Comparison of ENCODE assay signal across 28 cellular contexts in genomic region chr2:85180322-85181092, GRCh38. TPM values are rescaled to one million over a fixed set of nuclear protein-coding genes. Genes with fewer than 3 reads are reported as not detected.
DNase-seq lines count a peak whose midpoint lies in the region; ATAC-seq, FAIRE-seq and TF ChIP-seq lines count a peak whose summit lies in the region.
"Had no signal": no experiment of that assay in that cellular context is flagged by ENCODE, and none has a peak within 500 bp of the region (broad histone marks: within the 10 kb centered on the region; RNA-seq: fewer than 3 reads in every experiment).

No MANE protein-coding gene starts in this region.

- no peak overlapping the region for H2BK120ac ChIP-seq in H9 (ENCODE audit: low read depth, low read length, poor library complexity, severe bottlenecking)

- H3K56ac ChIP-seq in H9 (ENCODE audit: insufficient read length, low read depth, low read length), result no peak overlapping the region

- H2BK20ac ChIP-seq in H9 (ENCODE audit: low read depth, low read length, poor library complexity, severe bottlenecking), result no peak overlapping the region

- peaks cover 27% of the 10 kb centered on the region; the same call in 1 of the 2 replicates for H3K4me1 ChIP-seq in H9 (ENCODE audit: insufficient read depth, low read length)
- H3K4me1 ChIP-seq in endothelial cell of umbilical vein (ENCODE audit: control insufficient read depth, extremely low read depth, insufficient read depth, low read length), result peaks cover 49% of the 10 kb centered on the region
- no peaks in the 10 kb centered on the region for H3K4me1 ChIP-seq in CD8-positive, alpha-beta T cell (ENCODE audit: insufficient read depth, low read length)
- peaks cover 27 to 47% (median 41%) of the 10 kb centered on the region in 4 donors for H3K4me1 ChIP-seq in upper lobe of left lung

- H3K27ac Mint-ChIP-seq in H9 (peak overlapping the region; percentile 59 to 97 (median 91)), osteocyte (ENCODE audit: unreplicated experiment) (peak overlapping the region; percentile 95)
- H3K27ac Mint-ChIP-seq in CD8-positive, alpha-beta T cell, result no peak overlapping the region
- H3K27ac Mint-ChIP-seq: activated naive CD8-positive, alpha-beta T cell treated with anti-CD3 and anti-CD28 coated beads for 36 hours; dendritic cell treated with granulocyte-macrophage colony-stimulating factor and Interleukin-4, amounts not matched to agents 40 ng/mL and 50 ng/mL, for 4 days; naive thymus-derived CD4-positive, alpha-beta T cell had no signal

- no peak overlapping the region for H2BK5ac ChIP-seq in H9 (ENCODE audit: insufficient read length, low read length)

- H3K23ac ChIP-seq in H9 (ENCODE audit: insufficient read length, low read depth, low read length), result no peak overlapping the region

- H3K4me2 ChIP-seq in H9 (ENCODE audit: insufficient read depth, insufficient read length, low read length) (no peak overlapping the region), endothelial cell of umbilical vein (ENCODE audit: insufficient read depth, low read length) (peak overlapping the region; percentile 28)
- H3K4me2 ChIP-seq: hepatocyte had no signal

- FAIRE-seq in endothelial cell of umbilical vein (lab: Jason Lieb, UNC), result peak; percentile 96
- FAIRE-seq: endometrium, TTC549 had no signal

- H3K23me2 ChIP-seq in H9 (ENCODE audit: insufficient read length, low read depth, low read length, poor library complexity, severe bottlenecking), result no peaks in the 10 kb centered on the region

- POLR2A ChIA-PET in endothelial cell of umbilical vein (lab: Charles Lee), result interaction anchor here (0.5 to 0.6 kb wide), 2 partner anchors 61 to 140 kb away, joined by 3 read pairs; no protein-coding TSS in a partner anchor
- POLR2A ChIA-PET in CD8-positive, alpha-beta T cell (lab: Charles Lee), result no interaction called here

- H3K9me1 ChIP-seq in endothelial cell of umbilical vein (replicated peaks; ENCODE audit: control insufficient read depth, extremely low read depth, insufficient read depth, low read length), result no peaks in the 10 kb centered on the region

- H4K8ac ChIP-seq in H9 (replicated peaks; ENCODE audit: insufficient read length, low read depth, low read length), result no peak overlapping the region

- TF ChIP-seq POLR2A in endothelial cell of umbilical vein (IDR thresholded peaks at IDR 0.05; ENCODE audit: low read depth, low read length) (peak; percentile 19), upper lobe of left lung (IDR thresholded peaks at IDR 0.05) (no peak)

- H3K27ac ChIP-seq in H9 (ENCODE audit: insufficient read length, low read depth, low read length) (no peak overlapping the region), SK-N-MC (peak overlapping the region; percentile 98), endothelial cell of umbilical vein (ENCODE audit: insufficient read depth, low read depth, low read length) (no peak overlapping the region), upper lobe of left lung (no peak overlapping the region)
- H3K27ac ChIP-seq in CD8-positive, alpha-beta T cell (ENCODE audit: low read depth, low read length), result no peak overlapping the region
- H3K27ac ChIP-seq: ascending aorta; BLaER1 treated with 17β-estradiol and CSF1 and Interleukin-3, amounts not matched to agents 10 nM and 100 nM; hepatocyte; uterus had no signal

- H3K4me3 Mint-ChIP-seq in H9 (peak overlapping the region in 1 of 2 experiments; percentile 71; a peak in 2 of 5 replicates), osteocyte (ENCODE audit: unreplicated experiment) (no peak overlapping the region)
- H3K4me3 Mint-ChIP-seq in CD8-positive, alpha-beta T cell, result no peak overlapping the region
- H3K4me3 Mint-ChIP-seq: activated naive CD8-positive, alpha-beta T cell treated with anti-CD3 and anti-CD28 coated beads for 36 hours; dendritic cell treated with granulocyte-macrophage colony-stimulating factor and Interleukin-4, amounts not matched to agents 40 ng/mL and 50 ng/mL, for 4 days; naive thymus-derived CD4-positive, alpha-beta T cell had no signal

- CTCF ChIA-PET in endothelial cell of umbilical vein (lab: Charles Lee), result interaction anchor here (0.7 to 3.6 kb wide), 11 partner anchors 10 to 907 kb away, joined by 3 to 21 read pairs (median 5); partner anchors contain the start of gene TCF7L1
- CTCF ChIA-PET in CD8-positive, alpha-beta T cell (lab: Charles Lee), result interaction anchor here (0.6 kb wide), 1 partner anchor 522 kb away, joined by 3 read pairs; no protein-coding TSS in a partner anchor

- TF ChIP-seq CTCF in H9 (conservative IDR thresholded peaks at IDR 0.05) (no peak), endothelial cell of umbilical vein (IDR thresholded peaks at IDR 0.05; ENCODE audit: extremely low read depth in 1 of 2, insufficient read depth in 1 of 2, low read depth in 1 of 2, low read length in 2 of 2) (no peak), osteocyte (IDR thresholded peaks at IDR 0.05) (no peak), upper lobe of left lung (IDR thresholded peaks at IDR 0.05) (no peak)
- TF ChIP-seq CTCF in CD8-positive, alpha-beta T cell (IDR thresholded peaks at IDR 0.05), result no peak

- H4K5ac ChIP-seq in H9 (ENCODE audit: insufficient read length, low read depth, low read length), result no peak overlapping the region

- H3K9me3 Mint-ChIP-seq in H9, result no peaks in the 10 kb centered on the region; a peak in 1 of 5 replicates
- no peaks in the 10 kb centered on the region for H3K9me3 Mint-ChIP-seq in osteocyte (ENCODE audit: unreplicated experiment)
- no peaks in the 10 kb centered on the region for H3K9me3 Mint-ChIP-seq in CD8-positive, alpha-beta T cell
- H3K9me3 Mint-ChIP-seq: activated naive CD8-positive, alpha-beta T cell treated with anti-CD3 and anti-CD28 coated beads for 36 hours; dendritic cell treated with granulocyte-macrophage colony-stimulating factor and Interleukin-4, amounts not matched to agents 40 ng/mL and 50 ng/mL, for 4 days; naive thymus-derived CD4-positive, alpha-beta T cell had no signal

- H3K9ac ChIP-seq in H9 (ENCODE audit: extremely low read depth, insufficient read length, low read length) (no peak overlapping the region), SK-N-MC (ENCODE audit: insufficient read length) (no peak overlapping the region), endothelial cell of umbilical vein (replicated peaks; ENCODE audit: extremely low read depth, insufficient read depth, low read length) (no peak overlapping the region)
- H3K9ac ChIP-seq: BLaER1 treated with 17β-estradiol and CSF1 and Interleukin-3, amounts not matched to agents 10 nM and 100 nM had no signal

- no peaks in the 10 kb centered on the region for H3K36me3 ChIP-seq in SK-N-MC (ENCODE audit: insufficient read depth, low read length)
- no peaks in the 10 kb centered on the region for H3K36me3 ChIP-seq in endothelial cell of umbilical vein (ENCODE audit: control insufficient read depth in 2 of 2, extremely low read depth in 1 of 2, insufficient read depth in 2 of 2, low read length in 2 of 2)
- no peaks in the 10 kb centered on the region for H3K36me3 ChIP-seq in CD8-positive, alpha-beta T cell (ENCODE audit: insufficient read depth, low read length)
- no peaks in the 10 kb centered on the region for H3K36me3 ChIP-seq in upper lobe of left lung
- H3K36me3 ChIP-seq: ascending aorta; BLaER1 treated with 17β-estradiol and CSF1 and Interleukin-3, amounts not matched to agents 10 nM and 100 nM; gastrocnemius medialis; uterus had no signal

- dilution Hi-C loops in endothelial cell of umbilical vein (cut with MboI; ENCODE audit: extremely low pct_ligation_motif_present, low sequenced_read_pairs), result no loop called here

- no peaks in the 10 kb centered on the region for H3K27me3 ChIP-seq in H9 (ENCODE audit: insufficient read depth, low read length)
- no peaks in the 10 kb centered on the region for H3K27me3 ChIP-seq in endothelial cell of umbilical vein (ENCODE audit: control insufficient read depth in 2 of 2, insufficient read depth in 2 of 2, low read length in 2 of 2)
- no peaks in the 10 kb centered on the region for H3K27me3 ChIP-seq in CD8-positive, alpha-beta T cell (ENCODE audit: insufficient read depth, low read length)
- H3K27me3 ChIP-seq in upper lobe of left lung, result no peaks in the 10 kb centered on the region
- H3K27me3 ChIP-seq: ascending aorta; BLaER1 treated with 17β-estradiol and CSF1 and Interleukin-3, amounts not matched to agents 10 nM and 100 nM; gastrocnemius medialis; hepatocyte; uterus had no signal

- H2AFZ ChIP-seq in H9 (ENCODE audit: low read length), result no peak overlapping the region
- H2AFZ ChIP-seq in endothelial cell of umbilical vein (ENCODE audit: low read depth, low read length), result no peak overlapping the region
- H2AFZ ChIP-seq: hepatocyte had no signal

- peak overlapping the region; percentile 6; the same call in 1 of the 2 replicates for H3K14ac ChIP-seq in H9 (ENCODE audit: insufficient read depth, low read length)

- no peak overlapping the region for H3K4ac ChIP-seq in H9 (ENCODE audit: low read depth, low read length)

- H2BK15ac ChIP-seq in H9 (ENCODE audit: low read depth, low read length), result no peak overlapping the region

- H3K36me3 Mint-ChIP-seq in H9 (ENCODE audit: insufficient read depth in 1 of 3, low read depth in 3 of 3) (peaks cover 15 to 26% (median 22%) of the 10 kb centered on the region in 3 experiments; a peak in 6 of 7 replicates), osteocyte (ENCODE audit: unreplicated experiment) (peaks cover 4% of the 10 kb centered on the region)
- H3K36me3 Mint-ChIP-seq in CD8-positive, alpha-beta T cell, result no peaks in the 10 kb centered on the region
- H3K36me3 Mint-ChIP-seq: activated naive CD8-positive, alpha-beta T cell treated with anti-CD3 and anti-CD28 coated beads for 36 hours; naive thymus-derived CD4-positive, alpha-beta T cell had no signal

- peaks cover 25% of the 10 kb centered on the region; the same call in 1 of the 2 replicates for H3K79me2 ChIP-seq in H9 (ENCODE audit: insufficient read depth, low read length)
- H3K79me2 ChIP-seq in endothelial cell of umbilical vein (ENCODE audit: control insufficient read depth, insufficient read depth, low read length), result no peaks in the 10 kb centered on the region

- ATAC-seq in CD8-positive, alpha-beta T cell, result no peak
- ATAC-seq in GM19455 (IDR thresholded peaks at IDR 0.05; ENCODE audit: unreplicated experiment) (no peak), HG03378 (IDR thresholded peaks at IDR 0.05; ENCODE audit: unreplicated experiment) (no peak), upper lobe of left lung (ENCODE audit: low FRiP score in 2 of 2) (no peak)
- ATAC-seq: activated CD4-positive, CD25-positive, alpha-beta regulatory T cell treated with anti-CD3 and anti-CD28 coated beads, Interleukin-2, amount 50 U/mL, for 24 hours; gastrocnemius medialis; naive thymus-derived CD4-positive, alpha-beta T cell had no signal

- H3K18ac ChIP-seq in H9 (ENCODE audit: insufficient read length, low read depth, low read length), result no peak overlapping the region

- H3K4me3 ChIP-seq in SK-N-MC (peak overlapping the region; percentile 62; the same call in 1 of the 2 replicates), endothelial cell of umbilical vein (replicated peaks in 1 of 3; ENCODE audit: insufficient read depth in 1 of 3, low read depth in 1 of 3, low read length in 3 of 3) (no peak overlapping the region), upper lobe of left lung (no peak overlapping the region)
- H3K4me3 ChIP-seq in CD8-positive, alpha-beta T cell (ENCODE audit: low read depth, low read length), result no peak overlapping the region
- H3K4me3 ChIP-seq: ascending aorta; BLaER1 treated with 17β-estradiol and CSF1 and Interleukin-3, amounts not matched to agents 10 nM and 100 nM; gastrocnemius medialis; hepatocyte; uterus had no signal

- H2AK5ac ChIP-seq in H9 (ENCODE audit: insufficient read length, low read length), result no peak overlapping the region

- H3K9me3 ChIP-seq in H9 (ENCODE audit: control insufficient read depth, low read depth, low read length), result no peaks in the 10 kb centered on the region
- H3K9me3 ChIP-seq in SK-N-MC (ENCODE audit: low read depth, low read length), result no peaks in the 10 kb centered on the region
- no peaks in the 10 kb centered on the region for H3K9me3 ChIP-seq in endothelial cell of umbilical vein (replicated peaks; ENCODE audit: control insufficient read depth, insufficient read depth, low read length)
- H3K9me3 ChIP-seq in CD8-positive, alpha-beta T cell (ENCODE audit: low read length), result no peaks in the 10 kb centered on the region
- no peaks in the 10 kb centered on the region for H3K9me3 ChIP-seq in upper lobe of left lung
- H3K9me3 ChIP-seq: ascending aorta, Caco-2, gastrocnemius medialis, uterus had no signal

- no peak for TF ChIP-seq EP300 in upper lobe of left lung (IDR thresholded peaks at IDR 0.05)

- H3K79me1 ChIP-seq in H9 (ENCODE audit: insufficient read depth, low read depth, low read length, poor library complexity, severe bottlenecking), result peaks cover 5% of the 10 kb centered on the region

- H4K91ac ChIP-seq in H9 (ENCODE audit: insufficient read length, low read depth, low read length), result no peak overlapping the region

- no TSS peak for BruUV-seq in endothelial cell of umbilical vein (replicated peaks; lab: Mats Ljungman, UMichigan)

- H3K4me1 Mint-ChIP-seq in H9, result peaks cover 81% of the 10 kb centered on the region in 2 experiments
- peaks cover 75% of the 10 kb centered on the region for H3K4me1 Mint-ChIP-seq in osteocyte (ENCODE audit: unreplicated experiment)
- peaks cover 4% of the 10 kb centered on the region for H3K4me1 Mint-ChIP-seq in CD8-positive, alpha-beta T cell (ENCODE audit: low read depth)
- H3K4me1 Mint-ChIP-seq: activated naive CD8-positive, alpha-beta T cell treated with anti-CD3 and anti-CD28 coated beads for 36 hours had no signal

- intact Hi-C loops in endothelial cell of umbilical vein (cut with micrococcal nuclease), result loop anchor here (2.0 to 5.0 kb wide), 3 partner anchors 30 to 104 kb away; no protein-coding TSS in a partner anchor
- intact Hi-C loops in CD8-positive, alpha-beta T cell (cut with DNase I, micrococcal nuclease), result no loop called here

- H3K27me3 Mint-ChIP-seq in H9 (ENCODE audit: low read depth) (no peaks in the 10 kb centered on the region), osteocyte (ENCODE audit: unreplicated experiment) (no peaks in the 10 kb centered on the region)
- H3K27me3 Mint-ChIP-seq in CD8-positive, alpha-beta T cell (ENCODE audit: low read depth), result peaks cover 7% of the 10 kb centered on the region

- no peaks in the 10 kb centered on the region for H4K20me1 ChIP-seq in H9 (ENCODE audit: control insufficient read depth, insufficient read depth, insufficient read length)
- H4K20me1 ChIP-seq in endothelial cell of umbilical vein (replicated peaks; ENCODE audit: control insufficient read depth, extremely low read depth, insufficient read depth, low read length), result no peaks in the 10 kb centered on the region
- H4K20me1 ChIP-seq: BLaER1 treated with 17β-estradiol and CSF1 and Interleukin-3, amounts not matched to agents 10 nM and 100 nM had no signal

- DNase-seq in H9 (no peak), SK-N-MC (ENCODE audit: low read depth, low spot score) (no peak), endothelial cell of umbilical vein (ENCODE audit: low read depth, low spot score) (peak; percentile 77), osteocyte (ENCODE audit: extremely low spot score, unreplicated experiment) (no peak), upper lobe of left lung (no peak)
- DNase-seq in CD8-positive, alpha-beta T cell, result no peak
- DNase-seq: activated CD4-positive, alpha-beta T cell treated with anti-CD3 and anti-CD28 coated beads, Interleukin-2, amount 50 U/mL, for 48 hours; activated naive CD8-positive, alpha-beta T cell treated with anti-CD3 and anti-CD28 coated beads for 36 hours; Caco-2; DND-41; gastrocnemius medialis; MV-4-11; naive thymus-derived CD4-positive, alpha-beta T cell; NCI-H526 treated with DMSO at 0.1 percent for 48 hours; stimulated activated CD4-positive, alpha-beta T cell treated with anti-CD3 and anti-CD28 coated beads, Interleukin-12 subunit alpha, Interleukin-12 subunit beta, amount 100 ng/mL, for 4 hours; stimulated activated CD4-positive, alpha-beta T cell treated with anti-CD3 and anti-CD28 coated beads, Interleukin-4, amount 100 ng/mL, for 1 hour; substantia nigra; T-helper 1 cell; uterus had no signal

- no peak overlapping the region for H2BK12ac ChIP-seq in H9 (ENCODE audit: insufficient read length, low read depth, low read length)

- no peak overlapping the region for H3T11ph ChIP-seq in H9 (ENCODE audit: low read length)

- WGBS in H9 (ENCODE audit: extremely low coverage, insufficient read length, low lambda C conversion rate), result no CpG with 5 or more reads among the region's 12 CpGs
- 53% methylated on average over 12 of the region's 12 CpGs for WGBS in upper lobe of left lung, 2 donors

RNA-seq across cellular contexts. Expression of gene TCF7L1, which starts 47.3 kb away (rescaled TPM):
- total RNA-seq in H9 (2021) (112 and 117 TPM in 2 replicates), endothelial cell of umbilical vein (13.2 and 17.4 TPM in 2 replicates), osteocyte (31.8 and 32.4 TPM in 2 replicates), upper lobe of left lung (10 to 100 TPM in 4 of 6 donors, 1 to 10 TPM in 2; 7.3 to 18.4 (median 11.2) TPM)
- 8.5 and 9.6 TPM in 2 replicates for polyA plus RNA-seq in endothelial cell of umbilical vein
- polyA plus RNA-seq in endothelial cell of umbilical vein (2011; cell fraction: cytosol; rRNA removed), result 5.8 and 6.6 TPM in 2 replicates
- 14.6 and 18.0 TPM in 2 replicates for polyA plus RNA-seq in endothelial cell of umbilical vein (2011; cell fraction: nucleus; rRNA removed)
- polyA plus RNA-seq in endothelial cell of umbilical vein (2012), result 20.3 and 32.1 TPM in 2 replicates
- polyA minus RNA-seq in endothelial cell of umbilical vein, result 6.4 and 7.3 TPM in 2 replicates
- not detected for polyA minus RNA-seq in endothelial cell of umbilical vein (2011; cell fraction: cytosol; rRNA and poly(A)+ RNA removed)
- 11.3 and 15.2 TPM in 2 replicates for polyA minus RNA-seq in endothelial cell of umbilical vein (2011; cell fraction: nucleus; rRNA and poly(A)+ RNA removed)
- total RNA-seq in CD8-positive, alpha-beta T cell, result not detected

Comparison
In these comparisons a context has a peak if more than half of its experiments do, and no peak if none do; other contexts are left out.
1. RNA of gene TCF7L1, which starts 47.3 kb away (total RNA-seq): 112 to 117 TPM in H9, 31.8 to 32.4 TPM in osteocyte, 13.2 to 17.4 TPM in endothelial cell of umbilical vein and 7.3 to 18.4 TPM in upper lobe of left lung; not detected in CD8-positive, alpha-beta T cell; every median in the first group is over 4 times any median in the second.